8 cellular contexts compared by ENCODE assay signal in the genomic region with DNA sequence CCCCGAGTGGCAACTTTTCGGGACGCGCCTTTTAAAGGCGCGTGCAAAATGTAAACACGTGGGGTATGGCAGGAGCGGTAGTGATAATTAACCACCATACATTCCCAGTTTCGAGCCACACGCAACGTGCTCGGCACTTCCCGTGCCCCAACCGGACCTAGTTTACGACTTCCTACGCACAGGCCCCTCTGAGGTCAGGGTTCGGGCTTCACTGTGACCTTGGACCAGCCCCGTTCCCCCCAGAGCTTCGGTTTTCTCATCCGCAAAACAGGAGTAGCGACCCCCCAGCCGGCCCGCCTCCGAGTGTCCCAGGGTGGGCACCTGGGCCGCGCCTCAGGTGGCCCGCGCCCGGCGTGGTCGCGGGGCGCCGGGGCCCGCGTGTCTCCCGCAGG. TPM values are rescaled to one million over a fixed set of nuclear protein-coding genes. Genes with fewer than 3 reads are reported as not detected.
DNase-seq lines count a peak whose midpoint lies in the region; ATAC-seq and TF ChIP-seq lines count a peak whose summit lies in the region.

No MANE protein-coding gene starts in this region.

- no peaks in the 10 kb centered on the region for H3K9me3 Mint-ChIP-seq in naive B cell

- H3K4me3 ChIP-seq in esophagus muscularis mucosa (peak overlapping the region; percentile 68 to 94 (median 82)), subcutaneous abdominal adipose tissue (ENCODE audit: low read depth in 1 of 5, low read length in 5 of 5) (peak overlapping the region; percentile 93 to 97 (median 96))

- H3K27ac ChIP-seq in 22Rv1 (peak overlapping the region; percentile 82), esophagus muscularis mucosa (replicated peaks in 1 of 4) (peak overlapping the region; percentile 96 to 99 (median 96)), subcutaneous abdominal adipose tissue (ENCODE audit: low read depth, low read length) (peak overlapping the region; percentile 95)

- WGBS in esophagus muscularis mucosa: 0% methylated on average over 17 of the region's 37 CpGs

- intact Hi-C loops in esophagus muscularis mucosa (cut with DNase I): loop anchor here (2.0 to 5.0 kb wide), 2 partner anchors 55 to 227 kb away; a partner anchor contains a TSS

- DNase-seq in NCI-H69 (lab: John Stamatoyannopoulos, UW): peak; percentile 52
- peak; percentile 48 for DNase-seq in activated T-cell treated with anti-CD3 and anti-CD28 coated beads for 4 hours
- DNase-seq in esophagus muscularis mucosa (ENCODE audit: extremely low spot score): peak; percentile 93
- DNase-seq in naive B cell: peak; percentile 68

- H3K9me3 ChIP-seq in esophagus muscularis mucosa (no peaks in the 10 kb centered on the region), subcutaneous abdominal adipose tissue (ENCODE audit: control insufficient read depth in 5 of 5, low read length in 5 of 5) (no peaks in the 10 kb centered on the region)

- TF ChIP-seq CTCF in 22Rv1 (IDR thresholded peaks at IDR 0.05) (no peak), esophagus muscularis mucosa (IDR thresholded peaks at IDR 0.05) (no peak)

- H3K27me3 Mint-ChIP-seq in naive B cell: no peaks in the 10 kb centered on the region

- no peak for TF ChIP-seq EP300 in esophagus muscularis mucosa (IDR thresholded peaks at IDR 0.05)

- no peak for TF ChIP-seq POLR2A in esophagus muscularis mucosa (IDR thresholded peaks at IDR 0.05; ENCODE audit: low read depth)

- H3K36me3 Mint-ChIP-seq in naive B cell: peaks cover 17 to 18% of the 10 kb centered on the region in 2 donors

- peak overlapping the region; percentile 87 to 96 (median 94) for H3K27ac Mint-ChIP-seq in naive B cell

- H3K4me3 Mint-ChIP-seq in naive B cell: peak overlapping the region; percentile 93 to 96 (median 94)

- peaks cover 37 to 55% (median 44%) of the 10 kb centered on the region in 4 donors for H3K4me1 ChIP-seq in esophagus muscularis mucosa
- peaks cover 12 to 47% (median 36%) of the 10 kb centered on the region in 5 donors for H3K4me1 ChIP-seq in subcutaneous abdominal adipose tissue (ENCODE audit: control insufficient read depth in 5 of 5, insufficient read depth in 5 of 5, low read length in 5 of 5)

- peak; percentile 39 for ATAC-seq in GM18517 (IDR thresholded peaks at IDR 0.05; ENCODE audit: unreplicated experiment)
- ATAC-seq in HG03025 (IDR thresholded peaks at IDR 0.05; ENCODE audit: low FRiP score, unreplicated experiment): peak; percentile 39
- ATAC-seq in naive B cell (ENCODE audit: low read depth in 2 of 2): peak; percentile 25 to 38

- H3K27me3 ChIP-seq in esophagus muscularis mucosa: no peaks in the 10 kb centered on the region
- no peaks in the 10 kb centered on the region for H3K27me3 ChIP-seq in subcutaneous abdominal adipose tissue (ENCODE audit: control insufficient read depth in 5 of 5, insufficient read depth in 4 of 5, low read length in 5 of 5)

- H3K4me1 Mint-ChIP-seq in naive B cell: peaks cover 55 to 68% (median 65%) of the 10 kb centered on the region in 3 donors

- peak overlapping the region; percentile 79 to 96 (median 90) for H3K9ac ChIP-seq in subcutaneous abdominal adipose tissue (ENCODE audit: low read length in 5 of 5)

- H3K36me3 ChIP-seq in esophagus muscularis mucosa: peaks cover under 1 to 54% (median 38%) of the 10 kb centered on the region in 4 donors
- H3K36me3 ChIP-seq in subcutaneous abdominal adipose tissue (ENCODE audit: control insufficient read depth in 5 of 5, insufficient read depth in 5 of 5, low read length in 5 of 5): peaks cover 0 to 34% (median 21%) of the 10 kb centered on the region in 5 donors

RNA-seq across cellular contexts. Expression of a gene that starts 0.5 kb away (rescaled TPM):
- 10 to 100 TPM; 21.2 to 27.0 (median 24.3) TPM for total RNA-seq in esophagus muscularis mucosa
- polyA plus RNA-seq in naive B cell (ENCODE audit: low read depth in 6 of 6): 10 to 100 TPM in 3 of 6 donors, 1 to 10 TPM in 3; 6.4 to 17.5 (median 11.3) TPM

RNA-seq across cellular contexts. Expression of a gene that starts 0.6 kb away (rescaled TPM):
- total RNA-seq in esophagus muscularis mucosa: 100 to 1,000 TPM; 131 to 208 (median 179) TPM
- polyA plus RNA-seq in naive B cell (ENCODE audit: low read depth in 6 of 6): 10 to 100 TPM; 36.7 to 42.9 (median 39.2) TPM

RNA-seq across cellular contexts. Expression of a gene that starts 54.2 kb away (rescaled TPM):
- 10 to 100 TPM; 28.9 to 41.9 (median 37.8) TPM for total RNA-seq in esophagus muscularis mucosa
- polyA plus RNA-seq in naive B cell (ENCODE audit: low read depth in 6 of 6): 10 to 100 TPM in 5 of 6 donors, 1 to 10 TPM in 1; 10.0 to 36.6 (median 32.3) TPM

RNA-seq across cellular contexts. Expression of a gene that starts 54.4 kb away (rescaled TPM):
- 10 to 100 TPM in 2 of 4 donors, 1 to 10 TPM in 2; 8.0 to 12.0 (median 9.6) TPM for total RNA-seq in esophagus muscularis mucosa
- polyA plus RNA-seq in naive B cell (ENCODE audit: low read depth in 6 of 6): 10 to 100 TPM; 23.5 to 41.6 (median 31.2) TPM

Comparison
In these comparisons a context has a peak if more than half of its experiments do, and no peak if none do; other contexts are left out.
1. Peak in every context shown above with its lines: DNase-seq, ATAC-seq, H3K4me3 ChIP-seq and H3K27ac ChIP-seq.